Comparison of ENCODE assay signal across 27 cellular contexts in the genomic region with DNA sequence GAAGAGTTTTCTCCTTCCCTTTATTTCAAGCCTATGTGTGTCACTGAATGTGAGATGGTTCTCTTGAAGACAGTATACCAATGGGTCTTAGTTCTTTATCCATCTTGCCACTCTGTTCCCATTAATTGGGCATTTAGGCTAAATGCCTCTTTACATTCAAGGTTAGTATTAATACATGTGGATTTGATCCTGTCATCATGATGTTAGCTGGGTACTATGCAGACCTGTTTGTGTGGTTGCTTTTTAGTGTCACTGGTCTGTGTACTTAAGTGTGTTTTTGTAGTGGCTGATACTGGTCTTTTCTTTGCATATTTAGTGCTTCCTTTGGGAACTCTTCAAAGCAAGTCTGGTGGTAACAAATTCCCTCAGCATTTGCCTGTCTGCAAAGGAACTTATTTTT.
"Had no signal": no experiment of that assay in that cellular context is flagged by ENCODE, and none has a peak within 500 bp of the region (broad histone marks: within the 10 kb centered on the region; RNA-seq: fewer than 3 reads in every experiment).

No MANE protein-coding gene starts in this region.

- H3K9me3 ChIP-seq: colonic mucosa, esophagus muscularis mucosa, esophagus squamous epithelium, gastrocnemius medialis, gastroesophageal sphincter had no signal

- H3K27ac ChIP-seq: colonic mucosa, coronary artery, dorsolateral prefrontal cortex, epithelial cell of prostate, esophagus muscularis mucosa, esophagus squamous epithelium, foreskin keratinocyte, gastrocnemius medialis, gastroesophageal sphincter, heart left ventricle, heart right ventricle had no signal

- ATAC-seq: effector memory CD8-positive, alpha-beta T cell; esophagus mucosa; foreskin keratinocyte; gastrocnemius medialis; gastroesophageal sphincter; heart left ventricle; heart right ventricle had no signal

- H3K27me3 ChIP-seq: colonic mucosa, dorsolateral prefrontal cortex, esophagus muscularis mucosa, esophagus squamous epithelium, gastrocnemius medialis, gastroesophageal sphincter had no signal

- DNase-seq: colonic mucosa; cortex of kidney; dermis blood vessel endothelial cell; dorsolateral prefrontal cortex; effector CD4-positive, alpha-beta T cell; effector CD8-positive, alpha-beta T cell; effector memory CD4-positive, alpha-beta T cell; effector memory CD8-positive, alpha-beta T cell; endodermal cell; erythroblast; esophagus squamous epithelium; foreskin fibroblast; foreskin keratinocyte; foreskin melanocyte; gastrocnemius medialis; glutamatergic neuron; head of caudate nucleus; heart left ventricle; heart right ventricle had no signal

- H3K36me3 ChIP-seq: colonic mucosa, esophagus muscularis mucosa, esophagus squamous epithelium, gastrocnemius medialis, gastroesophageal sphincter, heart left ventricle, heart right ventricle had no signal

- H3K4me3 ChIP-seq: colonic mucosa, coronary artery, dorsolateral prefrontal cortex, esophagus muscularis mucosa, esophagus squamous epithelium, gastrocnemius medialis, gastroesophageal sphincter, heart left ventricle, heart right ventricle had no signal

- FAIRE-seq: colon, endometrium, frontal cortex had no signal

- H3K4me1 ChIP-seq: colonic mucosa, esophagus squamous epithelium, foreskin keratinocyte, gastrocnemius medialis, heart left ventricle, heart right ventricle had no signal
